34 cellular contexts compared by ENCODE assay signal in genomic region chr1:75736016-75736415, GRCh38.
"Had no signal": no experiment of that assay in that cellular context is flagged by ENCODE, and none has a peak within 500 bp of the region (broad histone marks: within the 10 kb centered on the region; RNA-seq: fewer than 3 reads in every experiment).

No MANE protein-coding gene starts in this region.

- H3K4me1 Mint-ChIP-seq: activated naive CD8-positive, alpha-beta T cell treated with anti-CD3 and anti-CD28 coated beads for 36 hours had no signal

- DNase-seq: activated CD4-positive, alpha-beta memory T cell treated with anti-CD3 and anti-CD28 coated beads, Interleukin-2, amount 10 ng/mL, durations not matched to agents 7 days and 5 days; activated CD4-positive, alpha-beta T cell treated with anti-CD3 and anti-CD28 coated beads for 1 hour; activated CD4-positive, alpha-beta T cell treated with anti-CD3 and anti-CD28 coated beads for 48 hours; activated CD4-positive, CD25-positive, alpha-beta regulatory T cell; activated CD8-positive, alpha-beta memory T cell treated with anti-CD3 and anti-CD28 coated beads for 24 hours; activated CD8-positive, alpha-beta memory T cell treated with anti-CD3 and anti-CD28 coated beads, Interleukin-2, amount 10 ng/mL, durations not matched to agents 7 days and 5 days; activated CD8-positive, alpha-beta memory T cell treated with anti-CD3 and anti-CD28 coated beads, Interleukin-2, amount 50 U/mL, for 48 hours; activated effector memory CD4-positive, alpha-beta T cell treated with Interleukin-2 at 50 U/mL for 16 hours; activated naive CD4-positive, alpha-beta T cell treated with anti-CD3 and anti-CD28 coated beads, Interleukin-2, amount 50 U/mL, for 16 hours; activated naive CD8-positive, alpha-beta T cell treated with anti-CD3 and anti-CD28 coated beads for 36 hours; activated T-cell treated with anti-CD3 and anti-CD28 coated beads, Interleukin-2, amount 50 U/mL, for 48 hours; amniotic stem cell; aorta; brain microvascular endothelial cell; Karpas-422; MM.1S; MV-4-11; NCI-H1092; NCI-H1436 treated with DMSO at 0.1 percent for 48 hours; NCI-H1694 treated with DMSO at 0.1 percent for 48 hours; NCI-H2029; NCI-H345; NCI-H526; NCI-H748 treated with DMSO at 0.1 percent for 48 hours; NK-92 treated with Interleukin-12 subunit alpha and Interleukin-12 subunit beta, amount 100 ng/mL, for 24 hours; Right ventricle myocardium superior; SW 1271; T-helper 1 cell; T-helper 2 cell; T-helper 9 cell had no signal

- ATAC-seq: activated CD8-positive, alpha-beta memory T cell treated with anti-CD3 and anti-CD28 coated beads, Interleukin-2, amount 10 ng/mL, durations not matched to agents 7 days and 5 days had no signal

- H3K9me3 Mint-ChIP-seq: activated CD4-positive, alpha-beta memory T cell treated with anti-CD3 and anti-CD28 coated beads, Interleukin-2, amount 10 ng/mL, durations not matched to agents 7 days and 5 days; activated naive CD8-positive, alpha-beta T cell treated with anti-CD3 and anti-CD28 coated beads for 36 hours; central memory CD8-positive, alpha-beta T cell had no signal

- H3K27me3 Mint-ChIP-seq: activated CD4-positive, alpha-beta memory T cell treated with anti-CD3 and anti-CD28 coated beads, Interleukin-2, amount 10 ng/mL, durations not matched to agents 7 days and 5 days; activated CD8-positive, alpha-beta memory T cell treated with anti-CD3 and anti-CD28 coated beads, Interleukin-2, amount 10 ng/mL, durations not matched to agents 7 days and 5 days; activated naive CD8-positive, alpha-beta T cell treated with anti-CD3 and anti-CD28 coated beads for 36 hours; central memory CD8-positive, alpha-beta T cell had no signal

- H3K27me3 ChIP-seq: brain microvascular endothelial cell, cardiac muscle cell had no signal

- H2AFZ ChIP-seq: PC-9 had no signal

- H3K4me2 ChIP-seq: PC-9 had no signal

- H3K27ac Mint-ChIP-seq: activated CD4-positive, alpha-beta memory T cell treated with anti-CD3 and anti-CD28 coated beads, Interleukin-2, amount 10 ng/mL, durations not matched to agents 7 days and 5 days; activated CD8-positive, alpha-beta memory T cell treated with anti-CD3 and anti-CD28 coated beads, Interleukin-2, amount 10 ng/mL, durations not matched to agents 7 days and 5 days; activated naive CD8-positive, alpha-beta T cell treated with anti-CD3 and anti-CD28 coated beads for 36 hours had no signal

- H3K27ac ChIP-seq: brain microvascular endothelial cell, cardiac muscle cell, PC-9, VCaP had no signal

- H3K4me3 ChIP-seq: cardiac muscle cell, PC-9 had no signal

- H3K4me3 Mint-ChIP-seq: activated CD4-positive, alpha-beta memory T cell treated with anti-CD3 and anti-CD28 coated beads, Interleukin-2, amount 10 ng/mL, durations not matched to agents 7 days and 5 days; activated CD8-positive, alpha-beta memory T cell treated with anti-CD3 and anti-CD28 coated beads, Interleukin-2, amount 10 ng/mL, durations not matched to agents 7 days and 5 days; activated naive CD8-positive, alpha-beta T cell treated with anti-CD3 and anti-CD28 coated beads for 36 hours; central memory CD8-positive, alpha-beta T cell had no signal
